ENCODE assay signal across 10 cellular contexts in genomic region chr16:53090271-53090590, GRCh38. TPM values are rescaled to one million over a fixed set of nuclear protein-coding genes. Genes with fewer than 3 reads are reported as not detected.
DNase-seq lines count a peak whose midpoint lies in the region; ATAC-seq and TF ChIP-seq lines count a peak whose summit lies in the region.
"Had no signal": no experiment of that assay in that cellular context is flagged by ENCODE, and none has a peak within 500 bp of the region (broad histone marks: within the 10 kb centered on the region; RNA-seq: fewer than 3 reads in every experiment).

No MANE protein-coding gene starts in this region.

- TF ChIP-seq CTCF in CD14-positive monocyte (IDR thresholded peaks at IDR 0.05) (no peak), gastroesophageal sphincter (IDR thresholded peaks at IDR 0.05) (no peak), sigmoid colon (IDR thresholded peaks at IDR 0.05) (no peak)

- H3K4me3 Mint-ChIP-seq in CD14-positive monocyte = peak overlapping the region; percentile 66 to 68

- no peak overlapping the region for H3K4me3 ChIP-seq in SJCRH30
- peak overlapping the region in 1 of 2 donors; percentile 33 for H3K4me3 ChIP-seq in gastroesophageal sphincter
- peak overlapping the region in 2 of 4 donors; percentile 14 to 26 for H3K4me3 ChIP-seq in sigmoid colon

- H3K27me3 ChIP-seq in SJCRH30 (no peaks in the 10 kb centered on the region), gastroesophageal sphincter (no peaks in the 10 kb centered on the region), sigmoid colon (no peaks in the 10 kb centered on the region)

- peak overlapping the region; percentile 36 for H3K27ac ChIP-seq in SJCRH30
- peak overlapping the region; percentile 81 to 93 (median 87) for H3K27ac ChIP-seq in gastroesophageal sphincter
- peak overlapping the region; percentile 86 to 90 (median 88) for H3K27ac ChIP-seq in sigmoid colon

- TF ChIP-seq EP300 in gastroesophageal sphincter (IDR thresholded peaks at IDR 0.05) (no peak), sigmoid colon (IDR thresholded peaks at IDR 0.05) (no peak)

- intact Hi-C loops in CD14-positive monocyte (cut with micrococcal nuclease) = loop anchor here in 1 of 2 donors (5.0 kb wide), 2 partner anchors 33 to 122 kb away; no protein-coding TSS in a partner anchor
- intact Hi-C loops in sigmoid colon (cut with DNase I) = loop anchor here (2.0 kb wide), 1 partner anchor 41 kb away; no protein-coding TSS in a partner anchor

- peaks cover 64% of the 10 kb centered on the region for H3K4me1 Mint-ChIP-seq in CD14-positive monocyte

- 15 to 20% methylated on average over 5 of the region's 5 CpGs for WGBS in gastroesophageal sphincter (ENCODE audit: low coverage in 1 of 2), 2 donors
- whole genome bisulfite sequencing in sigmoid colon, 2 donors = 52 to 64% methylated on average over 5 of the region's 5 CpGs

- no peaks in the 10 kb centered on the region for H3K36me3 ChIP-seq in SJCRH30
- H3K36me3 ChIP-seq in gastroesophageal sphincter = no peaks in the 10 kb centered on the region
- no peaks in the 10 kb centered on the region for H3K36me3 ChIP-seq in sigmoid colon

- H3K27ac Mint-ChIP-seq in CD14-positive monocyte = peak overlapping the region; percentile 90 to 98 (median 95)

- ATAC-seq in gastroesophageal sphincter = no peak
- no peak for ATAC-seq in HG03135 (IDR thresholded peaks at IDR 0.05; ENCODE audit: unreplicated experiment)

- H3K27me3 Mint-ChIP-seq in CD14-positive monocyte (ENCODE audit: low read depth in 3 of 3) = peaks cover 0 to 8% (median 3%) of the 10 kb centered on the region in 3 donors

- peaks cover 18% of the 10 kb centered on the region for H3K4me1 ChIP-seq in SJCRH30
- H3K4me1 ChIP-seq in gastroesophageal sphincter = peaks cover 16 to 88% (median 42%) of the 10 kb centered on the region in 3 donors
- H3K4me1 ChIP-seq in sigmoid colon = peaks cover 0 to 90% (median 80%) of the 10 kb centered on the region in 4 donors

- DNase-seq in CD14-positive monocyte (ENCODE audit: low spot score) (no peak), SJCRH30 (no peak), sigmoid colon (no peak), AG20443 (ENCODE audit: low spot score) (no peak), SK-N-DZ (ENCODE audit: low spot score) (no peak), NOMO-1 treated with DMSO at 0.1 percent for 48 hours (lab: John Stamatoyannopoulos, UW; ENCODE audit: unreplicated experiment) (no peak)
- DNase-seq: RPMI8226; stimulated activated CD4-positive, alpha-beta T cell treated with anti-CD3 and anti-CD28 coated beads, Interleukin-4, amount 100 ng/mL, for 24 hours had no signal

- H3K9me3 ChIP-seq in SJCRH30 (replicated peaks) (no peaks in the 10 kb centered on the region), gastroesophageal sphincter (no peaks in the 10 kb centered on the region), sigmoid colon (no peaks in the 10 kb centered on the region)

- H3K9me3 Mint-ChIP-seq in CD14-positive monocyte = no peaks in the 10 kb centered on the region

- TF ChIP-seq POLR2A in gastroesophageal sphincter (IDR thresholded peaks at IDR 0.05) (no peak), sigmoid colon (IDR thresholded peaks at IDR 0.05) (no peak)

- H3K36me3 Mint-ChIP-seq in CD14-positive monocyte = peaks cover 6 to 7% of the 10 kb centered on the region in 2 donors

RNA-seq across cellular contexts. Expression of gene CHD9, which starts 35.4 kb away (rescaled TPM):
- polyA plus RNA-seq in CD14-positive monocyte (10 to 100 TPM; 22.5 to 26.1 TPM), sigmoid colon (10 to 100 TPM; 13.8 to 20.1 (median 15.2) TPM)
- total RNA-seq in SJCRH30 (2014; rRNA removed; shearing (Covaris generic)) = 44.7 and 62.3 TPM in 2 replicates
- total RNA-seq in gastroesophageal sphincter (10 to 100 TPM; 46.8 to 85.5 (median 55.6) TPM), sigmoid colon (10 to 100 TPM; 55.5 to 88.5 (median 85.5) TPM)
- polyA plus RNA-seq in SK-N-DZ (2014; cell fraction: cytosol; rRNA removed) = 13.6 and 17.1 TPM in 2 replicates
- 23.4 and 32.7 TPM in 2 replicates for polyA plus RNA-seq in SK-N-DZ (2014; cell fraction: nucleus; rRNA removed)

RNA-seq across cellular contexts. Expression of gene CHD9NB, which starts 37.5 kb away (rescaled TPM):
- polyA plus RNA-seq in CD14-positive monocyte (not detected), sigmoid colon (1 to 10 TPM; 4.6 to 9.5 (median 6.6) TPM)
- total RNA-seq in SJCRH30 (2014; rRNA removed; shearing (Covaris generic)) = not detected in 2 replicates
- total RNA-seq in gastroesophageal sphincter (1 to 10 TPM in 1 of 4 donors, under 1 TPM in 1, not detected in 2; 0.17 to 1.1 TPM), sigmoid colon (under 1 TPM in 2 of 4 donors, not detected in 2; 0.55 to 0.71 TPM)
- not detected in 2 replicates for polyA plus RNA-seq in SK-N-DZ (2014; cell fraction: cytosol; rRNA removed)
- polyA plus RNA-seq in SK-N-DZ (2014; cell fraction: nucleus; rRNA removed) = not detected in 2 replicates

Comparison
In these comparisons a context has a peak if more than half of its experiments do, and no peak if none do; other contexts are left out.
1. H3K27ac ChIP-seq: peak in every context shown above with its lines; median percentile 88 in sigmoid colon; 87 in gastroesophageal sphincter; 36 in SJCRH30.